In genomic region chr2:190535119-190535439, GRCh38 we compare ENCODE assay signal across 8 cellular contexts. TPM values are rescaled to one million over a fixed set of nuclear protein-coding genes. Genes with fewer than 3 reads are reported as not detected.
DNase-seq lines count a peak whose midpoint lies in the region; ATAC-seq and TF ChIP-seq lines count a peak whose summit lies in the region.

No MANE protein-coding gene starts in this region.

- no peak for TF ChIP-seq RAD21 in neural cell (conservative IDR thresholded peaks at IDR 0.05)

- peaks cover 18% of the 10 kb centered on the region for H3K9me3 Mint-ChIP-seq in CD4-positive, alpha-beta T cell
- H3K9me3 Mint-ChIP-seq in IgD-negative memory B cell: peaks cover 2 to 23% (median 2%) of the 10 kb centered on the region in 3 donors
- H3K9me3 Mint-ChIP-seq in dendritic cell treated with granulocyte-macrophage colony-stimulating factor and Interleukin-4, amounts not matched to agents 40 ng/mL and 50 ng/mL, for 4 days: peaks cover 32% of the 10 kb centered on the region

- TF ChIP-seq EP300 in neural cell (conservative IDR thresholded peaks at IDR 0.05; ENCODE audit: poor library complexity, severe bottlenecking): no peak

- H4K20me1 ChIP-seq in neural cell (ENCODE audit: insufficient read depth): no peaks in the 10 kb centered on the region

- no peaks in the 10 kb centered on the region for H3K79me2 ChIP-seq in neural cell (replicated peaks; ENCODE audit: insufficient read depth, low read length)

- intact Hi-C loops in CD4-positive, alpha-beta T cell (cut with DNase I, micrococcal nuclease): loop anchor here (2.0 to 10.0 kb wide), 5 partner anchors 128 to 870 kb away; partner anchors contain the start of genes ASNSD1 (in 1 of the 2), ORMDL1 (in 1 of the 2) and PMS1 (in 1 of the 2)
- intact Hi-C loops in dendritic cell treated with granulocyte-macrophage colony-stimulating factor and Interleukin-4, amounts not matched to agents 40 ng/mL and 50 ng/mL, for 4 days (cut with micrococcal nuclease): loop anchor here (10.0 kb wide), 1 partner anchor 130 kb away; the partner anchor contains the start of gene MFSD6

- no peak for TF ChIP-seq CTCF in CD4-positive, alpha-beta T cell (IDR thresholded peaks at IDR 0.05)
- no peak for TF ChIP-seq CTCF in neural cell (IDR thresholded peaks at IDR 0.05; ENCODE audit: poor library complexity, severe bottlenecking)

- H3K27ac ChIP-seq in CD4-positive, alpha-beta T cell (ENCODE audit: low read depth, low read length): peak overlapping the region; percentile 87
- no peak overlapping the region for H3K27ac ChIP-seq in neural cell (ENCODE audit: low read length)

- H3K27me3 ChIP-seq in CD4-positive, alpha-beta T cell (ENCODE audit: control insufficient read depth, insufficient read depth, low read length): no peaks in the 10 kb centered on the region
- no peaks in the 10 kb centered on the region for H3K27me3 ChIP-seq in neural cell (ENCODE audit: insufficient read depth, low read depth, low read length)

- H2AFZ ChIP-seq in neural cell (ENCODE audit: low read depth, low read length): peak overlapping the region; percentile 63

- peaks cover 1% of the 10 kb centered on the region for H3K9me3 ChIP-seq in CD4-positive, alpha-beta T cell (ENCODE audit: control insufficient read depth, low read length)
- no peaks in the 10 kb centered on the region for H3K9me3 ChIP-seq in neural cell (ENCODE audit: low read length)

- peak overlapping the region; percentile 69 for H3K4me2 ChIP-seq in neural cell (ENCODE audit: low read length)

- peak overlapping the region; percentile 68 for H3K9ac ChIP-seq in neural cell (ENCODE audit: low read length)

- no peak for DNase-seq in CD4-positive, alpha-beta T cell
- DNase-seq in NAMALWA (ENCODE audit: low spot score): no peak
- DNase-seq in effector CD4-positive, alpha-beta T cell: no peak
- DNase-seq in hypothalamus (lab: John Stamatoyannopoulos, UW): no peak
- no peak for DNase-seq in GOT3 (lab: John Stamatoyannopoulos, UW)

- peak overlapping the region; percentile 99 for H3K27ac Mint-ChIP-seq in CD4-positive, alpha-beta T cell
- H3K27ac Mint-ChIP-seq in IgD-negative memory B cell: peak overlapping the region; percentile 96 to 98 (median 98)
- H3K27ac Mint-ChIP-seq in dendritic cell treated with granulocyte-macrophage colony-stimulating factor and Interleukin-4, amounts not matched to agents 40 ng/mL and 50 ng/mL, for 4 days: peak overlapping the region; percentile 91

- POLR2A ChIA-PET in CD4-positive, alpha-beta T cell (lab: Charles Lee): interaction anchor here (1.1 to 5.3 kb wide), 16 partner anchors 9 to 772 kb away, joined by 3 to 100 read pairs (median 8); partner anchors contain the start of genes GLS, MFSD6, NAB1 and OSGEPL1

- peaks cover 57% of the 10 kb centered on the region for H3K36me3 Mint-ChIP-seq in CD4-positive, alpha-beta T cell (ENCODE audit: low read depth)
- peaks cover 2% of the 10 kb centered on the region for H3K36me3 Mint-ChIP-seq in IgD-negative memory B cell
- H3K36me3 Mint-ChIP-seq in dendritic cell treated with granulocyte-macrophage colony-stimulating factor and Interleukin-4, amounts not matched to agents 40 ng/mL and 50 ng/mL, for 4 days (ENCODE audit: low read depth): peaks cover 2% of the 10 kb centered on the region

- H3K27me3 Mint-ChIP-seq in CD4-positive, alpha-beta T cell: no peaks in the 10 kb centered on the region
- no peaks in the 10 kb centered on the region for H3K27me3 Mint-ChIP-seq in IgD-negative memory B cell
- no peaks in the 10 kb centered on the region for H3K27me3 Mint-ChIP-seq in dendritic cell treated with granulocyte-macrophage colony-stimulating factor and Interleukin-4, amounts not matched to agents 40 ng/mL and 50 ng/mL, for 4 days

- CTCF ChIA-PET in CD4-positive, alpha-beta T cell (lab: Charles Lee): interaction anchor here (1.5 kb wide), 1 partner anchor 216 kb away, joined by 4 read pairs; the partner anchor contains the start of gene HIBCH

- no peaks in the 10 kb centered on the region for H3K9me2 ChIP-seq in neural cell (ENCODE audit: insufficient read depth, low read length)

- H3K36me3 ChIP-seq in neural cell (ENCODE audit: insufficient read depth, low read length): no peaks in the 10 kb centered on the region

- H3F3A ChIP-seq in neural cell (ENCODE audit: insufficient read depth, low read length, poor library complexity, severe bottlenecking): no peaks in the 10 kb centered on the region

- H3K4me3 Mint-ChIP-seq in CD4-positive, alpha-beta T cell: peak overlapping the region; percentile 94
- peak overlapping the region; percentile 95 to 99 (median 98) for H3K4me3 Mint-ChIP-seq in IgD-negative memory B cell
- peak overlapping the region; percentile 83 for H3K4me3 Mint-ChIP-seq in dendritic cell treated with granulocyte-macrophage colony-stimulating factor and Interleukin-4, amounts not matched to agents 40 ng/mL and 50 ng/mL, for 4 days

- peaks cover 68% of the 10 kb centered on the region for H3K4me1 Mint-ChIP-seq in CD4-positive, alpha-beta T cell (ENCODE audit: low read depth)
- peaks cover 30 to 50% (median 38%) of the 10 kb centered on the region in 3 donors for H3K4me1 Mint-ChIP-seq in IgD-negative memory B cell
- H3K4me1 Mint-ChIP-seq in dendritic cell treated with granulocyte-macrophage colony-stimulating factor and Interleukin-4, amounts not matched to agents 40 ng/mL and 50 ng/mL, for 4 days (ENCODE audit: low read depth): peaks cover 16% of the 10 kb centered on the region

- peak overlapping the region; percentile 76 for H3K4me3 ChIP-seq in neural cell (ENCODE audit: low read length)

- no peak for ATAC-seq in CD4-positive, alpha-beta T cell (ENCODE audit: poor library complexity)

TF ChIP-seq in neural cell, 6 proteins besides CTCF, POLR2A, EP300 and RAD21:
- TF ChIP-seq, protein P1, sequence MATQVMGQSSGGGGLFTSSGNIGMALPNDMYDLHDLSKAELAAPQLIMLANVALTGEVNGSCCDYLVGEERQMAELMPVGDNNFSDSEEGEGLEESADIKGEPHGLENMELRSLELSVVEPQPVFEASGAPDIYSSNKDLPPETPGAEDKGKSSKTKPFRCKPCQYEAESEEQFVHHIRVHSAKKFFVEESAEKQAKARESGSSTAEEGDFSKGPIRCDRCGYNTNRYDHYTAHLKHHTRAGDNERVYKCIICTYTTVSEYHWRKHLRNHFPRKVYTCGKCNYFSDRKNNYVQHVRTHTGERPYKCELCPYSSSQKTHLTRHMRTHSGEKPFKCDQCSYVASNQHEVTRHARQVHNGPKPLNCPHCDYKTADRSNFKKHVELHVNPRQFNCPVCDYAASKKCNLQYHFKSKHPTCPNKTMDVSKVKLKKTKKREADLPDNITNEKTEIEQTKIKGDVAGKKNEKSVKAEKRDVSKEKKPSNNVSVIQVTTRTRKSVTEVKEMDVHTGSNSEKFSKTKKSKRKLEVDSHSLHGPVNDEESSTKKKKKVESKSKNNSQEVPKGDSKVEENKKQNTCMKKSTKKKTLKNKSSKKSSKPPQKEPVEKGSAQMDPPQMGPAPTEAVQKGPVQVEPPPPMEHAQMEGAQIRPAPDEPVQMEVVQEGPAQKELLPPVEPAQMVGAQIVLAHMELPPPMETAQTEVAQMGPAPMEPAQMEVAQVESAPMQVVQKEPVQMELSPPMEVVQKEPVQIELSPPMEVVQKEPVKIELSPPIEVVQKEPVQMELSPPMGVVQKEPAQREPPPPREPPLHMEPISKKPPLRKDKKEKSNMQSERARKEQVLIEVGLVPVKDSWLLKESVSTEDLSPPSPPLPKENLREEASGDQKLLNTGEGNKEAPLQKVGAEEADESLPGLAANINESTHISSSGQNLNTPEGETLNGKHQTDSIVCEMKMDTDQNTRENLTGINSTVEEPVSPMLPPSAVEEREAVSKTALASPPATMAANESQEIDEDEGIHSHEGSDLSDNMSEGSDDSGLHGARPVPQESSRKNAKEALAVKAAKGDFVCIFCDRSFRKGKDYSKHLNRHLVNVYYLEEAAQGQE (IDR thresholded peaks at IDR 0.05; ENCODE audit: borderline replicate concordance): no peak
- no peak for TF ChIP-seq TAF1 (IDR thresholded peaks at IDR 0.05; ENCODE audit: low read depth)
TF ChIP-seq in neural cell: peak in this region for 0.

RNA-seq across cellular contexts. Expression of gene NEMP2, which starts 0.6 kb away (rescaled TPM):
- 10 to 100 TPM; 11.6 to 12.2 TPM for total RNA-seq in CD4-positive, alpha-beta T cell
- polyA plus RNA-seq in IgD-negative memory B cell (5.5 TPM), neural cell (1.1 and 2.2 TPM in 2 replicates)
- 1.7 and 2.0 TPM in 2 replicates for polyA minus RNA-seq in neural cell
